26 cellular contexts compared by ENCODE assay signal in the genomic region with DNA sequence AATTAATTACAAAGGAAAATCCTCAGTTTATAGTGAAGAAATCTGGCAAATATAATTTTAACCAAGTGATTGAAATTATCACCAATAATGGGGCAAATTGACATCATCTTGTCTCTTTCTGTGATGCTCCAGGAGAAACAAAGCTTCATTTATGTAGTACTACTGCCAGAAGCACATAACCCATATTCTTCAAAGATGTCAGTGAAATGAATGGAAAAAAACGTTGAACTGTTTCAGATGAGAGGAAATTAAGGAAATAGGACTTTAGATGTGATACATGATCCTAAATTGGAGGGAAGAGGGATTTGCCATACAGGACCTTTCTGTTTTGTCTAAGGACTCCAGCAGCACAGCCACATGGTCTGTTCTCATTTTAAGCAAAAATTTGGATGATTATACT.
"Had no signal": no experiment of that assay in that cellular context is flagged by ENCODE, and none has a peak within 500 bp of the region (broad histone marks: within the 10 kb centered on the region; RNA-seq: fewer than 3 reads in every experiment).

No MANE protein-coding gene starts in this region.

- H3K27ac ChIP-seq: breast epithelium, epithelial cell of prostate, esophagus squamous epithelium, lower lobe of right lung, ovary, right lobe of liver, testis, transverse colon, VCaP had no signal

- H3K27me3 ChIP-seq: breast epithelium, esophagus squamous epithelium, ovary, right lobe of liver, testis, transverse colon had no signal

- H3K4me1 ChIP-seq: breast epithelium, esophagus squamous epithelium, lower lobe of right lung, testis had no signal

- H3K9me3 Mint-ChIP-seq: activated CD4-positive, alpha-beta memory T cell treated with anti-CD3 and anti-CD28 coated beads for 36 hours; activated CD4-positive, alpha-beta T cell treated with anti-CD3 and anti-CD28 coated beads, Interleukin-2, amount 10 ng/mL, durations not matched to agents 24 days and 14 days; nephron had no signal

- H3K9me3 ChIP-seq: breast epithelium, esophagus squamous epithelium, lower lobe of right lung, ovary, right lobe of liver, testis, transverse colon had no signal

- H3K27me3 Mint-ChIP-seq: activated CD4-positive, alpha-beta memory T cell treated with anti-CD3 and anti-CD28 coated beads for 36 hours; activated CD4-positive, alpha-beta T cell treated with anti-CD3 and anti-CD28 coated beads, Interleukin-2, amount 10 ng/mL, durations not matched to agents 24 days and 14 days; progenitor cell of endocrine pancreas had no signal

- ATAC-seq: activated CD4-positive, CD25-positive, alpha-beta regulatory T cell treated with anti-CD3 and anti-CD28 coated beads, Interleukin-2, amount 50 U/mL, for 24 hours; activated T-cell treated with anti-CD3 and anti-CD28 coated beads, Interleukin-2, amount 50 U/mL, for 72 hours; left lobe of liver; lower lobe of right lung; right lobe of liver; stimulated activated naive CD8-positive, alpha-beta T cell treated with anti-CD3 and anti-CD28 coated beads, Interleukin-15, Interleukin-2, amounts not matched to agents 100 U/mL and 50 U/mL, for 24 hours had no signal

- H3K27ac Mint-ChIP-seq: activated CD4-positive, alpha-beta memory T cell treated with anti-CD3 and anti-CD28 coated beads for 36 hours; activated CD4-positive, alpha-beta T cell treated with anti-CD3 and anti-CD28 coated beads, Interleukin-2, amount 10 ng/mL, durations not matched to agents 24 days and 14 days; activated naive CD4-positive, alpha-beta T cell treated with anti-CD3 and anti-CD28 coated beads for 36 hours; activated T-cell treated with anti-CD3 and anti-CD28 coated beads, Interleukin-2, amount 50 U/mL, for 72 hours had no signal

- DNase-seq: activated CD4-positive, alpha-beta memory T cell treated with anti-CD3 and anti-CD28 coated beads for 36 hours; activated CD4-positive, alpha-beta T cell treated with anti-CD3 and anti-CD28 coated beads, Interleukin-2, amount 10 ng/mL, durations not matched to agents 24 days and 14 days; activated effector memory CD4-positive, alpha-beta T cell treated with Interleukin-2 at 50 U/mL for 16 hours; activated naive CD4-positive, alpha-beta T cell treated with anti-CD3 and anti-CD28 coated beads for 36 hours; activated T-cell treated with anti-CD3 and anti-CD28 coated beads, Interleukin-2, amount 50 U/mL, for 72 hours; central memory CD4-positive, alpha-beta T cell; effector CD8-positive, alpha-beta T cell; esophagus squamous epithelium; kidney glomerular epithelial cell; lower lobe of right lung; mesendoderm; ovary; right lobe of liver; stimulated activated CD4-positive, alpha-beta T cell treated with anti-CD3 and anti-CD28 coated beads, Interleukin-2, amount 100 ng/mL, for 48 hours; stimulated activated naive CD8-positive, alpha-beta T cell treated with anti-CD3 and anti-CD28 coated beads, Interleukin-15, Interleukin-2, amounts not matched to agents 100 U/mL and 50 U/mL, for 24 hours; T-helper 1 cell; T-helper 9 cell; testis; transverse colon had no signal

- H3K4me3 ChIP-seq: breast epithelium, esophagus squamous epithelium, lower lobe of right lung, ovary, right lobe of liver, testis, transverse colon had no signal

- H3K4me3 Mint-ChIP-seq: activated CD4-positive, alpha-beta memory T cell treated with anti-CD3 and anti-CD28 coated beads for 36 hours; activated CD4-positive, alpha-beta T cell treated with anti-CD3 and anti-CD28 coated beads, Interleukin-2, amount 10 ng/mL, durations not matched to agents 24 days and 14 days; activated naive CD4-positive, alpha-beta T cell treated with anti-CD3 and anti-CD28 coated beads for 36 hours; activated T-cell treated with anti-CD3 and anti-CD28 coated beads, Interleukin-2, amount 50 U/mL, for 72 hours; nephron had no signal

- H3K36me3 ChIP-seq: breast epithelium, ovary had no signal
